1 cellular context compared by ENCODE assay signal in genomic region chr5:134466241-134467069, GRCh38.
TF ChIP-seq lines count a peak whose summit lies in the region.

No MANE protein-coding gene starts in this region.

TF ChIP-seq in K562, 482 proteins besides CTCF, POLR2A, EP300 and RAD21 (continues in another document):
- TF ChIP-seq ZNF639 (CRISPR knock-in tag; conservative IDR thresholded peaks at IDR 0.05 in 1 of 2, IDR thresholded peaks at IDR 0.05 in 1 of 2): peak in 1 of 2 experiments; percentile 74; a peak in 1 of 4 replicates
- TF ChIP-seq FOXJ2 (tag; IDR thresholded peaks at IDR 0.05): peak; percentile 79
- TF ChIP-seq ZNF431 (CRISPR knock-in tag; IDR thresholded peaks at IDR 0.05): peak; percentile 39; the same call in 1 of the 2 replicates
- TF ChIP-seq TAF1 (IDR thresholded peaks at IDR 0.05; ENCODE audit: control insufficient read depth, extremely low read depth, insufficient read depth, low read length, severe bottlenecking): peak; percentile 20
- TF ChIP-seq FOSL1 (tag; conservative IDR thresholded peaks at IDR 0.05): peak; percentile 30; the same call in 1 of the 2 replicates
- TF ChIP-seq PREB (CRISPR knock-in tag; IDR thresholded peaks at IDR 0.05): 0 out of 2 replicates have a peak, but pooled peaks have one; percentile 25
- TF ChIP-seq GATAD2A (IDR thresholded peaks at IDR 0.05): 0 out of 2 replicates have a peak, but pooled peaks have one; percentile 43
- TF ChIP-seq NFRKB (IDR thresholded peaks at IDR 0.05; ENCODE audit: low read depth): 0 out of 2 replicates have a peak, but pooled peaks have one; percentile 95
- peak; percentile 35; the same call in 1 of the 2 replicates for TF ChIP-seq STAT6 (CRISPR knock-in tag; IDR thresholded peaks at IDR 0.05)
- peak in 1 of 2 experiments; percentile 23; a peak in 1 of 4 replicates for TF ChIP-seq HDAC1 (IDR thresholded peaks at IDR 0.05)
- peak in 1 of 2 experiments; percentile 10; a peak in 1 of 4 replicates for TF ChIP-seq ARNT (IDR thresholded peaks at IDR 0.05)
- peak; percentile 3 for TF ChIP-seq SMARCB1 (IDR thresholded peaks at IDR 0.05; ENCODE audit: insufficient read length, low read depth)
- TF ChIP-seq ZNF41 (CRISPR knock-in tag; conservative IDR thresholded peaks at IDR 0.05): 0 out of 2 replicates have a peak, but pooled peaks have one; percentile 6
- TF ChIP-seq ELF2 (CRISPR knock-in tag; IDR thresholded peaks at IDR 0.05): 0 out of 2 replicates have a peak, but pooled peaks have one; percentile 51
- peak; percentile 90 for TF ChIP-seq ZNF24 (IDR thresholded peaks at IDR 0.05)
- no peak for TF ChIP-seq ZSCAN29 (IDR thresholded peaks at IDR 0.05)
- TF ChIP-seq SMAD1 (IDR thresholded peaks at IDR 0.05; ENCODE audit: low read depth, low read length, partially characterized antibody): peak; percentile 34
- no peak for TF ChIP-seq HMBOX1 (IDR thresholded peaks at IDR 0.05)
- peak; percentile 36 for TF ChIP-seq PRDM10 (IDR thresholded peaks at IDR 0.05; ENCODE audit: partially characterized antibody)
- peak; percentile 5; the same call in 1 of the 2 replicates for TF ChIP-seq MTA3 (IDR thresholded peaks at IDR 0.05; ENCODE audit: borderline replicate concordance)
- peak; percentile 76 for TF ChIP-seq MEIS2 (IDR thresholded peaks at IDR 0.05; ENCODE audit: partially characterized antibody)
- TF ChIP-seq FOXA3 (CRISPR knock-in tag; conservative IDR thresholded peaks at IDR 0.05 in 1 of 2, IDR thresholded peaks at IDR 0.05 in 1 of 2): peak; percentile 73 to 80; a peak in 3 of 4 replicates
- TF ChIP-seq MNT (conservative IDR thresholded peaks at IDR 0.05): peak in 1 of 2 experiments; percentile 13; a peak in 1 of 4 replicates
- no peak for TF ChIP-seq NCOA4 (IDR thresholded peaks at IDR 0.05; ENCODE audit: partially characterized antibody)
- TF ChIP-seq STAT5B (CRISPR knock-in tag; IDR thresholded peaks at IDR 0.05): no peak
- peak; percentile 60; the same call in 1 of the 2 replicates for TF ChIP-seq ZKSCAN8 (CRISPR knock-in tag; IDR thresholded peaks at IDR 0.05)
- no peak for TF ChIP-seq ATF1 (CRISPR knock-in tag; IDR thresholded peaks at IDR 0.05)
- peak; percentile 20; the same call in 1 of the 2 replicates for TF ChIP-seq ATF1 (tag; IDR thresholded peaks at IDR 0.05)
- 0 out of 4 replicates have a peak, but pooled peaks of 1 of the 2 experiments have one; percentile 8 for TF ChIP-seq NONO (IDR thresholded peaks at IDR 0.05; ENCODE audit: low read depth in 2 of 2, low read length in 1 of 2)
- peak; percentile 67; the same call in 1 of the 2 replicates for TF ChIP-seq CTBP1 (IDR thresholded peaks at IDR 0.05; ENCODE audit: borderline replicate concordance)
- TF ChIP-seq KHSRP (IDR thresholded peaks at IDR 0.05): no peak
- TF ChIP-seq ESRRA (IDR thresholded peaks at IDR 0.05; ENCODE audit: borderline replicate concordance, low read depth): peak; percentile 39; the same call in 1 of the 2 replicates
- no peak for TF ChIP-seq ZNF696 (CRISPR knock-in tag; conservative IDR thresholded peaks at IDR 0.05)
- TF ChIP-seq ZNF592 (IDR thresholded peaks at IDR 0.05): 0 out of 2 replicates have a peak, but pooled peaks have one; percentile 37
- no peak for TF ChIP-seq ARHGAP35 (IDR thresholded peaks at IDR 0.05; ENCODE audit: partially characterized antibody)
- no peak for TF ChIP-seq ZNF311 (CRISPR knock-in tag; IDR thresholded peaks at IDR 0.05)
- peak; percentile 81 for TF ChIP-seq RBFOX2 (IDR thresholded peaks at IDR 0.05; ENCODE audit: low read depth, low read length)
- TF ChIP-seq FUS (optimal IDR thresholded peaks at IDR 0.05; ENCODE audit: low read depth, low read length): no peak
- TF ChIP-seq CREB1 (IDR thresholded peaks at IDR 0.05): peak; percentile 3; the same call in 1 of the 2 replicates
- TF ChIP-seq CREB1 (CRISPR knock-in tag; IDR thresholded peaks at IDR 0.05): no peak
- no peak for TF ChIP-seq ZNF668 (CRISPR knock-in tag; IDR thresholded peaks at IDR 0.05)
- TF ChIP-seq ZFP36 (IDR thresholded peaks at IDR 0.05; ENCODE audit: low read depth, low read length, partially characterized antibody): no peak
- no peak for TF ChIP-seq MXI1 (IDR thresholded peaks at IDR 0.05; ENCODE audit: low read depth, low read length)
- TF ChIP-seq PHF21A (IDR thresholded peaks at IDR 0.05; ENCODE audit: borderline replicate concordance, low read depth): no peak
- no peak for TF ChIP-seq ZNF518B (CRISPR knock-in tag; IDR thresholded peaks at IDR 0.05)
